In genomic region chr11:121199516-121199915, GRCh38 we compare ENCODE assay signal across 19 cellular contexts.
"Had no signal": no experiment of that assay in that cellular context is flagged by ENCODE, and none has a peak within 500 bp of the region (broad histone marks: within the 10 kb centered on the region; RNA-seq: fewer than 3 reads in every experiment).

No MANE protein-coding gene starts in this region.

- H3K4me1 ChIP-seq: body of pancreas had no signal

- H3K4me3 ChIP-seq: body of pancreas, heart left ventricle, ovary, thoracic aorta had no signal

- DNase-seq: activated B cell treated with CpG ODN at 0.5 μM for 24 hours; activated CD4-positive, alpha-beta T cell treated with anti-CD3 and anti-CD28 coated beads for 48 hours; activated CD8-positive, alpha-beta T cell treated with anti-CD3 and anti-CD28 coated beads for 36 hours; activated effector memory CD4-positive, alpha-beta T cell treated with Interleukin-2 at 50 U/mL for 16 hours; activated T-cell treated with anti-CD3 and anti-CD28 coated beads, Interleukin-2, amount 50 U/mL, for 4 hours; amniotic stem cell; body of pancreas; cortex of kidney; effector CD8-positive, alpha-beta T cell; foreskin melanocyte; heart left ventricle; nephron progenitor cell; ovary; stimulated activated CD4-positive, alpha-beta T cell treated with anti-CD3 and anti-CD28 coated beads, Interleukin-1b, Interleukin-23, amount 100 ng/mL, for 48 hours; SW 1271 had no signal

- H3K27me3 ChIP-seq: body of pancreas, ovary had no signal

- H3K36me3 ChIP-seq: heart left ventricle, ovary, thoracic aorta had no signal

- H3K36me3 Mint-ChIP-seq: activated naive CD4-positive, alpha-beta T cell treated with anti-CD3 and anti-CD28 coated beads, Interleukin-2, amount 50 U/mL, for 24 hours had no signal

- H3K4me3 Mint-ChIP-seq: activated B cell treated with CpG ODN at 0.5 μM for 24 hours; activated CD8-positive, alpha-beta T cell treated with anti-CD3 and anti-CD28 coated beads for 36 hours; activated naive CD4-positive, alpha-beta T cell treated with anti-CD3 and anti-CD28 coated beads, Interleukin-2, amount 50 U/mL, for 24 hours; activated T-cell treated with anti-CD3 and anti-CD28 coated beads, Interleukin-2, amount 50 U/mL, for 4 hours; central memory CD8-positive, alpha-beta T cell; nephron progenitor cell had no signal

- H3K9me3 Mint-ChIP-seq: activated B cell treated with CpG ODN at 0.5 μM for 24 hours; activated CD8-positive, alpha-beta T cell treated with anti-CD3 and anti-CD28 coated beads for 36 hours; activated naive CD4-positive, alpha-beta T cell treated with anti-CD3 and anti-CD28 coated beads, Interleukin-2, amount 50 U/mL, for 24 hours; activated T-cell treated with anti-CD3 and anti-CD28 coated beads, Interleukin-2, amount 50 U/mL, for 4 hours; central memory CD8-positive, alpha-beta T cell; nephron progenitor cell had no signal

- H3K27ac Mint-ChIP-seq: activated B cell treated with CpG ODN at 0.5 μM for 24 hours; activated CD8-positive, alpha-beta T cell treated with anti-CD3 and anti-CD28 coated beads for 36 hours; activated naive CD4-positive, alpha-beta T cell treated with anti-CD3 and anti-CD28 coated beads, Interleukin-2, amount 50 U/mL, for 24 hours; nephron progenitor cell had no signal

- ATAC-seq: activated CD8-positive, alpha-beta T cell treated with anti-CD3 and anti-CD28 coated beads for 36 hours; activated T-cell treated with anti-CD3 and anti-CD28 coated beads, Interleukin-2, amount 50 U/mL, for 4 hours; body of pancreas; heart left ventricle; sciatic nerve had no signal

- H3K27ac ChIP-seq: body of pancreas, heart left ventricle, ovary, thoracic aorta had no signal

- H3K9me3 ChIP-seq: body of pancreas, heart left ventricle, ovary, thoracic aorta had no signal
